Comparison of ENCODE assay signal across 8 cellular contexts in the genomic region with DNA sequence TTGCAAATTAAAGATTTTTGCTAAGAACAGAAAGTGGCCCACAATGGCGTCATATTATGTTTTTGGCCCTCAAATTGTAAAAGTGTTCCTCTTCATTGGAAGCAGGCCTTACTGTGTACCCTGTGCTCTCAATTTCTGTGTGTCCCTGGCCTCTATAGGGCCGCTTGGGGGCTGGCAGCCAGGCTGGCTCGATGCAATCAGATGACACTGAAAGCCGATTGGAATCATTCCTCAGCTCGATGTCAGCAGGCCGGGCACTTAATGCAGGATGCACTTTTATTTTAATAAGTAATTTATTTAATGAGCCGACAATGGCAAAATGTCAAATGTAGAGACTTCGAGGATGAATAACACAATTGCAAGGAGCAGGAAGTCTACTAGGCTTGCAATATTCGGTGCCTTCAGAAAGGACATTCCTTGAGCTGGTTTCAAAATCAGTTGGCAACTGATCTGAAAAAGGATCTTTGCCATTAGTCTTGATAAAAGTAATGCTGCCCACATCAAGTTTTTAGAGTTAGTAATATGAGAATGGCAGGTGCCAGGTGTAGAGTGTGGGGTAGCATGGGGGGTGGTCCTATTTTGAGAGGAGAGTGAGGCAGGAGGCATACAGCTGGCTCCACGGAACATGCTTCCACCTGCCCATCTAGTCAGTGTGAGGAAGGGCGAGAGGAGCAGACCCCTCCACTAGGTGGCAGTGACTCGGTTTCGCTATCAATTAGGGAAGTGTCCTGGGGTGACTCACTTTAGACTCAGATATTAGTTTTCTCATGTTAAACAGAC.
DNase-seq lines count a peak whose midpoint lies in the region; ATAC-seq and TF ChIP-seq lines count a peak whose summit lies in the region.

No MANE protein-coding gene starts in this region.

- H3K9me3 ChIP-seq in duodenal mucosa (ENCODE audit: control insufficient read depth in 1 of 2, low read length in 2 of 2) = no peaks in the 10 kb centered on the region
- H3K9me3 ChIP-seq in mucosa of descending colon = no peaks in the 10 kb centered on the region
- no peaks in the 10 kb centered on the region for H3K9me3 ChIP-seq in upper lobe of right lung

- no peak overlapping the region for H3K9ac ChIP-seq in duodenal mucosa (ENCODE audit: low read depth in 1 of 2, low read length in 2 of 2)

- DNase-seq in AG09309 (ENCODE audit: low read depth) (no peak), NCI-H2107 treated with DMSO at 0.1 percent for 48 hours (lab: John Stamatoyannopoulos, UW; ENCODE audit: unreplicated experiment) (peak; percentile 67), mucosa of descending colon (peak; percentile 37 to 64 (median 39)), upper lobe of right lung (peak; percentile 73)
- DNase-seq in activated CD4-positive, CD25-positive, alpha-beta regulatory T cell treated with anti-CD3 and anti-CD28 coated beads, Interleukin-2, amount 50 U/mL, for 16 hours (ENCODE audit: low read depth, low spot score) = peak; percentile 16

- intact Hi-C loops in mucosa of descending colon (cut with DNase I, micrococcal nuclease) (no loop called here), upper lobe of right lung (cut with DNase I) (no loop called here)

- peak; percentile 42 for TF ChIP-seq CTCF in AG09309 (IDR thresholded peaks at IDR 0.05; ENCODE audit: control insufficient read depth, insufficient read depth, low read depth, low read length, missing control alignments)
- no peak for TF ChIP-seq CTCF in mucosa of descending colon (IDR thresholded peaks at IDR 0.05)
- TF ChIP-seq CTCF in upper lobe of right lung (IDR thresholded peaks at IDR 0.05) = peak; percentile 60

- H3K27ac ChIP-seq in duodenal mucosa (ENCODE audit: low read depth, low read length) (no peak overlapping the region), upper lobe of right lung (peak overlapping the region; percentile 0)

- H3K27me3 ChIP-seq in duodenal mucosa (ENCODE audit: control insufficient read depth in 1 of 2, insufficient read depth in 2 of 2, low read length in 2 of 2) (no peaks in the 10 kb centered on the region), upper lobe of right lung (no peaks in the 10 kb centered on the region)

- H3K4me3 ChIP-seq in AG09309 (ENCODE audit: control insufficient read depth, low read depth, low read length) (no peak overlapping the region), duodenal mucosa (ENCODE audit: low read depth in 1 of 2, low read length in 2 of 2) (peak overlapping the region; percentile 9 to 26), mucosa of descending colon (no peak overlapping the region), upper lobe of right lung (no peak overlapping the region)

- H3K36me3 ChIP-seq in duodenal mucosa (ENCODE audit: control insufficient read depth in 1 of 2, insufficient read depth in 2 of 2, low read length in 2 of 2) (no peaks in the 10 kb centered on the region), mucosa of descending colon (ENCODE audit: low read depth) (no peaks in the 10 kb centered on the region), upper lobe of right lung (no peaks in the 10 kb centered on the region)

- ATAC-seq in GM18858 (IDR thresholded peaks at IDR 0.05; ENCODE audit: unreplicated experiment) (peak; percentile 100), HG02970 (IDR thresholded peaks at IDR 0.05; ENCODE audit: low FRiP score, unreplicated experiment) (peak; percentile 100), mucosa of descending colon (peak; percentile 89), upper lobe of right lung (peak; percentile 98)

- peaks cover 4 to 5% of the 10 kb centered on the region in 2 donors for H3K4me1 ChIP-seq in duodenal mucosa (ENCODE audit: control insufficient read depth in 1 of 2, insufficient read depth in 2 of 2, low read length in 2 of 2)
- no peaks in the 10 kb centered on the region for H3K4me1 ChIP-seq in mucosa of descending colon (ENCODE audit: low read depth)
- no peaks in the 10 kb centered on the region for H3K4me1 ChIP-seq in upper lobe of right lung

Comparison
In these comparisons a context has a peak if more than half of its experiments do, and no peak if none do; other contexts are left out.
1. H3K4me3 ChIP-seq: peak in duodenal mucosa (2 of 2); none in AG09309 (single experiment), mucosa of descending colon (single experiment) and upper lobe of right lung (single experiment).
2. Peak in every context shown above with its lines, with median percentiles within 50 percentile points of each other: ATAC-seq.